ENCODE assay signal across 28 cellular contexts in genomic region chr1:100213141-100213540, GRCh38. TPM values are rescaled to one million over a fixed set of nuclear protein-coding genes. Genes with fewer than 3 reads are reported as not detected.
"Had no signal": no experiment of that assay in that cellular context is flagged by ENCODE, and none has a peak within 500 bp of the region (broad histone marks: within the 10 kb centered on the region; RNA-seq: fewer than 3 reads in every experiment).

No MANE protein-coding gene starts in this region.

- ATAC-seq: foreskin keratinocyte; mucosa of descending colon; stimulated activated effector memory CD8-positive, alpha-beta T cell treated with anti-CD3 and anti-CD28 coated beads, Interleukin-12 subunit alpha, Interleukin-12 subunit beta, amount 100 ng/mL, for 72 hours had no signal

- H3K9me3 Mint-ChIP-seq: dendritic cell treated with granulocyte-macrophage colony-stimulating factor and Interleukin-4, amounts not matched to agents 40 ng/mL and 50 ng/mL, for 4 days; memory B cell; naive B cell; nephron; neural progenitor cell; stimulated activated effector memory CD8-positive, alpha-beta T cell treated with anti-CD3 and anti-CD28 coated beads, Interleukin-12 subunit alpha, Interleukin-12 subunit beta, amount 100 ng/mL, for 72 hours; stimulated activated naive CD8-positive, alpha-beta T cell treated with anti-CD3 and anti-CD28 coated beads, Interleukin-15, Interleukin-2, amounts not matched to agents 100 ng/mL and 50 ng/mL, for 24 hours had no signal

- H3K27me3 Mint-ChIP-seq: dendritic cell treated with granulocyte-macrophage colony-stimulating factor and Interleukin-4, amounts not matched to agents 40 ng/mL and 50 ng/mL, for 4 days; memory B cell; naive B cell; stimulated activated naive CD8-positive, alpha-beta T cell treated with anti-CD3 and anti-CD28 coated beads, Interleukin-15, Interleukin-2, amounts not matched to agents 100 ng/mL and 50 ng/mL, for 24 hours had no signal

- H3K27me3 ChIP-seq: esophagus muscularis mucosa, foreskin keratinocyte, heart right ventricle, neural progenitor cell, right atrium auricular region, sigmoid colon, suprapubic skin, thyroid gland had no signal

- H3K27ac Mint-ChIP-seq: dendritic cell treated with granulocyte-macrophage colony-stimulating factor and Interleukin-4, amounts not matched to agents 40 ng/mL and 50 ng/mL, for 4 days; memory B cell; nephron; neural progenitor cell; stimulated activated effector memory CD8-positive, alpha-beta T cell treated with anti-CD3 and anti-CD28 coated beads, Interleukin-12 subunit alpha, Interleukin-12 subunit beta, amount 100 ng/mL, for 72 hours; stimulated activated naive CD8-positive, alpha-beta T cell treated with anti-CD3 and anti-CD28 coated beads, Interleukin-15, Interleukin-2, amounts not matched to agents 100 ng/mL and 50 ng/mL, for 24 hours had no signal

- H3K9me3 ChIP-seq: esophagus muscularis mucosa, heart right ventricle, mucosa of descending colon, prostate gland, right atrium auricular region, sigmoid colon, suprapubic skin, thyroid gland had no signal

- H3K4me3 Mint-ChIP-seq: dendritic cell treated with granulocyte-macrophage colony-stimulating factor and Interleukin-4, amounts not matched to agents 40 ng/mL and 50 ng/mL, for 4 days; memory B cell; naive B cell; nephron; neural progenitor cell; stimulated activated effector memory CD8-positive, alpha-beta T cell treated with anti-CD3 and anti-CD28 coated beads, Interleukin-12 subunit alpha, Interleukin-12 subunit beta, amount 100 ng/mL, for 72 hours; stimulated activated naive CD8-positive, alpha-beta T cell treated with anti-CD3 and anti-CD28 coated beads, Interleukin-15, Interleukin-2, amounts not matched to agents 100 ng/mL and 50 ng/mL, for 24 hours had no signal

- H3K4me3 ChIP-seq: esophagus muscularis mucosa, heart right ventricle, lung, mucosa of descending colon, neural progenitor cell, prostate gland, right atrium auricular region, sigmoid colon, suprapubic skin, thyroid gland had no signal

- H3K4me1 Mint-ChIP-seq: memory B cell; naive B cell; nephron; neural progenitor cell; stimulated activated effector memory CD8-positive, alpha-beta T cell treated with anti-CD3 and anti-CD28 coated beads, Interleukin-12 subunit alpha, Interleukin-12 subunit beta, amount 100 ng/mL, for 72 hours had no signal

- DNase-seq: caudate nucleus; cerebellar nuclear complex; effector CD8-positive, alpha-beta T cell; foreskin keratinocyte; glutamatergic neuron; heart right ventricle; hippocampal formation; islet precursor cell; mucosa of descending colon; naive B cell; nucleus accumbens; sigmoid colon; stimulated activated CD4-positive, alpha-beta T cell treated with anti-CD3 and anti-CD28 coated beads, Interleukin-2, amount 100 ng/mL, for 24 hours; stimulated activated CD4-positive, alpha-beta T cell treated with anti-CD3 and anti-CD28 coated beads, Interleukin-4, amount 100 ng/mL, for 24 hours; thyroid gland; trophoblast cell had no signal

- H3K4me1 ChIP-seq: esophagus muscularis mucosa, foreskin keratinocyte, neural progenitor cell, prostate gland, right atrium auricular region, sigmoid colon, suprapubic skin, thyroid gland had no signal

- H3K9ac ChIP-seq: neural progenitor cell had no signal

- H3K27ac ChIP-seq: esophagus muscularis mucosa, foreskin keratinocyte, heart right ventricle, neural progenitor cell, prostate gland, right atrium auricular region, sigmoid colon, suprapubic skin, thyroid gland had no signal

RNA-seq across cellular contexts. Expression of gene LRRC39, which starts 35.1 kb away (rescaled TPM):
- total RNA-seq: epithelial cell of proximal tubule had no signal
